Comparison of ENCODE assay signal across 16 cellular contexts in genomic region chr10:127398140-127398966, GRCh38.
A peak's percentile ranks its signal among the peaks of the same experiment; 100 is the strongest.
DNase-seq lines count a peak whose midpoint lies in the region; ATAC-seq and TF ChIP-seq lines count a peak whose summit lies in the region.
"Had no signal": no experiment of that assay in that cellular context is flagged by ENCODE, and none has a peak within 500 bp of the region (broad histone marks: within the 10 kb centered on the region; RNA-seq: fewer than 3 reads in every experiment).

No MANE protein-coding gene starts in this region.

- H3K4me2 ChIP-seq in SK-N-SH (peak overlapping the region; percentile 34; the same call in 1 of the 2 replicates), Karpas-422 (ENCODE audit: low read depth, low read length, poor library complexity, severe bottlenecking) (no peak overlapping the region)

- H2AFZ ChIP-seq in SK-N-SH (ENCODE audit: low read depth) (no peak overlapping the region), Karpas-422 (ENCODE audit: low read length) (no peak overlapping the region)

- H3F3A ChIP-seq in SK-N-SH (replicated peaks; ENCODE audit: insufficient read depth) = peaks cover 3% of the 10 kb centered on the region

- CTCF ChIA-PET in SK-N-SH (lab: Yijun Ruan, JAX) = no interaction called here

- TF ChIP-seq RAD21 in SK-N-SH (IDR thresholded peaks at IDR 0.05; ENCODE audit: low read length) = no peak

- H3K79me2 ChIP-seq in SK-N-SH (ENCODE audit: insufficient read depth) (no peaks in the 10 kb centered on the region), Karpas-422 (ENCODE audit: low read length) (no peaks in the 10 kb centered on the region)

- H4K20me1 ChIP-seq in SK-N-SH (ENCODE audit: insufficient read depth) (peaks cover 4% of the 10 kb centered on the region; the same call in 1 of the 2 replicates), Karpas-422 (ENCODE audit: insufficient read depth, low read depth, low read length) (no peaks in the 10 kb centered on the region)

- no peaks in the 10 kb centered on the region for H3K36me3 ChIP-seq in SK-N-SH (replicated peaks in 1 of 2; ENCODE audit: control insufficient read depth in 1 of 2, insufficient read depth in 2 of 2, low read length in 1 of 2)
- no peaks in the 10 kb centered on the region for H3K36me3 ChIP-seq in Karpas-422 (ENCODE audit: insufficient read depth, low read length)
- no peaks in the 10 kb centered on the region for H3K36me3 ChIP-seq in left lung
- no peaks in the 10 kb centered on the region for H3K36me3 ChIP-seq in H7 (replicated peaks; ENCODE audit: control insufficient read depth, insufficient read depth, low read length)
- H3K36me3 ChIP-seq in left ventricle myocardium inferior = no peaks in the 10 kb centered on the region

- H3K4me1 ChIP-seq in SK-N-SH (ENCODE audit: control insufficient read depth in 1 of 2, insufficient read depth in 2 of 2, low read depth in 1 of 2, low read length in 1 of 2) (peaks cover 0 to 18% of the 10 kb centered on the region in 2 experiments; a peak in 3 of 4 replicates), Karpas-422 (ENCODE audit: low read length) (no peaks in the 10 kb centered on the region), left lung (no peaks in the 10 kb centered on the region), left ventricle myocardium inferior (no peaks in the 10 kb centered on the region)

- TF ChIP-seq EP300 in SK-N-SH (IDR thresholded peaks at IDR 0.05; ENCODE audit: borderline replicate concordance in 1 of 2, low read depth in 1 of 2, low read length in 1 of 2) = no peak; a peak in 1 of 4 replicates

- WGBS in SK-N-SH (ENCODE audit: low lambda C conversion rate) = 55% methylated on average over 8 of the region's 12 CpGs

- TF ChIP-seq CTCF in SK-N-SH (IDR thresholded peaks at IDR 0.05) = no peak
- TF ChIP-seq CTCF in fibroblast of pulmonary artery (IDR thresholded peaks at IDR 0.05; ENCODE audit: low read length, missing control alignments) = no peak
- no peak for TF ChIP-seq CTCF in left lung (IDR thresholded peaks at IDR 0.05)
- no peak for TF ChIP-seq CTCF in left ventricle myocardium inferior (IDR thresholded peaks at IDR 0.05; ENCODE audit: borderline replicate concordance)

- POLR2A ChIA-PET in SK-N-SH (lab: Yijun Ruan, JAX) = no interaction called here

- DNase-seq in EH (ENCODE audit: low read depth) (peak; percentile 75), SK-N-SH (peak; percentile 30), fibroblast of pulmonary artery (ENCODE audit: low read depth) (peak; percentile 24), pons (ENCODE audit: low spot score) (peak; percentile 35), Karpas-422 (no peak), left lung (no peak), H7 (no peak), left ventricle myocardium inferior (no peak)
- DNase-seq: activated CD8-positive, alpha-beta T cell treated with anti-CD3 and anti-CD28 coated beads, Interleukin-2, amount 10 ng/mL, durations not matched to agents 7 days and 5 days; activated naive CD4-positive, alpha-beta T cell treated with Interleukin-2 at 50 U/mL for 16 hours; glutamatergic neuron; posterior cingulate gyrus; stomach; T1000 had no signal

- intact Hi-C loops in left lung (cut with DNase I) = no loop called here
- intact Hi-C loops in left ventricle myocardium inferior (cut with micrococcal nuclease) = no loop called here

- ATAC-seq in left lung = no peak
- ATAC-seq: activated CD8-positive, alpha-beta T cell treated with anti-CD3 and anti-CD28 coated beads, Interleukin-2, amount 10 ng/mL, durations not matched to agents 7 days and 5 days; Panc1 had no signal

- peak overlapping the region in 1 of 2 experiments; percentile 57; a peak in 3 of 4 replicates for H3K27ac ChIP-seq in SK-N-SH (ENCODE audit: low read depth in 2 of 2, low read length in 1 of 2)
- no peak overlapping the region for H3K27ac ChIP-seq in Karpas-422 (ENCODE audit: low read length)
- H3K27ac ChIP-seq in left lung = no peak overlapping the region
- no peak overlapping the region for H3K27ac ChIP-seq in left ventricle myocardium inferior (replicated peaks)
- H3K27ac ChIP-seq: stomach had no signal

- H3K9me3 ChIP-seq in SK-N-SH (no peaks in the 10 kb centered on the region), Karpas-422 (ENCODE audit: low read length) (no peaks in the 10 kb centered on the region), left lung (peaks cover 0 to 5% of the 10 kb centered on the region in 2 donors), left ventricle myocardium inferior (replicated peaks) (no peaks in the 10 kb centered on the region)

- H3K9ac ChIP-seq in SK-N-SH (no peak overlapping the region), Karpas-422 (ENCODE audit: low read length) (no peak overlapping the region)

- H3K4me3 ChIP-seq in SK-N-SH (ENCODE audit: low read depth in 2 of 2, low read length in 1 of 2) (no peak overlapping the region), fibroblast of pulmonary artery (replicated peaks; ENCODE audit: low read depth, low read length) (no peak overlapping the region), Karpas-422 (ENCODE audit: low read length) (no peak overlapping the region), left lung (no peak overlapping the region), H7 (ENCODE audit: insufficient read depth, low read depth, low read length) (no peak overlapping the region), left ventricle myocardium inferior (no peak overlapping the region)
- H3K4me3 ChIP-seq: lung, stomach had no signal

- H3K27me3 ChIP-seq in SK-N-SH (ENCODE audit: insufficient read depth) (no peaks in the 10 kb centered on the region), Karpas-422 (ENCODE audit: low read length) (0 out of 2 replicates have a peak, but pooled peaks cover 3% of the 10 kb centered on the region), left lung (no peaks in the 10 kb centered on the region), H7 (ENCODE audit: control insufficient read depth, insufficient read depth, low read length) (no peaks in the 10 kb centered on the region), left ventricle myocardium inferior (ENCODE audit: low read depth) (no peaks in the 10 kb centered on the region)
- H3K27me3 ChIP-seq: stomach had no signal

- H3K9me2 ChIP-seq in SK-N-SH = no peaks in the 10 kb centered on the region
- no peaks in the 10 kb centered on the region for H3K9me2 ChIP-seq in Karpas-422 (replicated peaks; ENCODE audit: insufficient read depth, low read length)

TF ChIP-seq in SK-N-SH, 30 proteins besides CTCF, POLR2A, EP300 and RAD21:
- peak; percentile 78 for TF ChIP-seq PBX3 (IDR thresholded peaks at IDR 0.05)
- peak; percentile 90 for TF ChIP-seq FOSL2 (IDR thresholded peaks at IDR 0.05; ENCODE audit: borderline replicate concordance, low read depth)
- TF ChIP-seq JUND (IDR thresholded peaks at IDR 0.05) = peak; percentile 78
- TF ChIP-seq TCF12 (IDR thresholded peaks at IDR 0.05) = peak; percentile 61; the same call in 1 of the 2 replicates
- TF ChIP-seq MXI1 (IDR thresholded peaks at IDR 0.05; ENCODE audit: low read depth, low read length) = no peak
- peak; percentile 30; the same call in 1 of the 2 replicates for TF ChIP-seq TEAD4 (IDR thresholded peaks at IDR 0.05; ENCODE audit: borderline replicate concordance, insufficient read depth)
- TF ChIP-seq MEF2A (IDR thresholded peaks at IDR 0.05; ENCODE audit: borderline replicate concordance, low read depth) = no peak
- no peak for TF ChIP-seq EZH2phosphoT487 (IDR thresholded peaks at IDR 0.05; ENCODE audit: borderline replicate concordance, low read depth)
- no peak for TF ChIP-seq FOXM1 (IDR thresholded peaks at IDR 0.05; ENCODE audit: low read depth)
- no peak for TF ChIP-seq IRF3 (IDR thresholded peaks at IDR 0.05; ENCODE audit: low read depth, low read length)
- no peak for TF ChIP-seq ZBTB33 (IDR thresholded peaks at IDR 0.05; ENCODE audit: borderline replicate concordance, low read depth)
- no peak for TF ChIP-seq MAX (IDR thresholded peaks at IDR 0.05; ENCODE audit: low read depth)
- no peak for TF ChIP-seq FOXJ3 (CRISPR knock-in tag; IDR thresholded peaks at IDR 0.05)
- TF ChIP-seq RFX5 (IDR thresholded peaks at IDR 0.05; ENCODE audit: low read length) = no peak

Comparison
In these comparisons a context has a peak if more than half of its experiments do, and no peak if none do; other contexts are left out.
1. DNase-seq: peak in EH (single experiment), SK-N-SH (single experiment), fibroblast of pulmonary artery (single experiment) and pons (single experiment); none in Karpas-422 (single experiment), left lung (0 of 2), H7 (single experiment) and left ventricle myocardium inferior (single experiment).